In the genomic region with DNA sequence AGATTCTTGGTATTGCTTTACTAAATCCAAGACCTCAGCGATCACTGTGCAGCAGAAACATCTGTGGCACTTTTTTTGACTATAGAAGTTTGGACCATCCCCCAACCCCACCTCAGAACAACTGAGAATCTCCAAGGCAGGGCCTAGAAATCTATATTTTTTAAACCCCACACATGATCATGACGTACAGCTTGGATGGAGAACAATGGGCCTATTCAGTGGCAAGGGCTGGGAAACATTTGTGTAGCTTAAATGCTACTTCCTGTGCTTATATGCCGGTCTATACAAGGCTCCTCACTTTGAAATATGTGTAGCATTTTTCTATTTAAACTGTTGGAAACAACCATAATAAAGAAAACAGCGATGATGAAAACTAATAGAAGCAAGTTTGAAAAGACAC, we compare ENCODE assay signal across 19 cellular contexts. TPM values are rescaled to one million over a fixed set of nuclear protein-coding genes. Genes with fewer than 3 reads are reported as not detected.
DNase-seq lines count a peak whose midpoint lies in the region; TF ChIP-seq lines count a peak whose summit lies in the region.
"Had no signal": no experiment of that assay in that cellular context is flagged by ENCODE, and none has a peak within 500 bp of the region (broad histone marks: within the 10 kb centered on the region; RNA-seq: fewer than 3 reads in every experiment).

No MANE protein-coding gene starts in this region.

- H3K79me2 ChIP-seq in OCI-LY7 (ENCODE audit: insufficient read depth, low read depth, low read length) (no peaks in the 10 kb centered on the region), smooth muscle cell (ENCODE audit: low read depth) (no peaks in the 10 kb centered on the region)

- H3K4me3 ChIP-seq in A673 (ENCODE audit: low read depth, low read length, poor library complexity, severe bottlenecking): no peak overlapping the region
- no peak overlapping the region for H3K4me3 ChIP-seq in OCI-LY7 (ENCODE audit: low read depth, low read length, poor library complexity, severe bottlenecking)
- H3K4me3 ChIP-seq in smooth muscle cell: no peak overlapping the region

- H3K36me3 ChIP-seq in A673 (ENCODE audit: insufficient read depth, low read length, poor library complexity, severe bottlenecking): no peaks in the 10 kb centered on the region
- H3K36me3 ChIP-seq in OCI-LY7 (ENCODE audit: insufficient read depth, low read length): no peaks in the 10 kb centered on the region; the same call in 1 of the 2 replicates
- H3K36me3 ChIP-seq in smooth muscle cell (ENCODE audit: low read depth): no peaks in the 10 kb centered on the region

- peak overlapping the region; percentile 57 for H3K4me3 Mint-ChIP-seq in neural crest cell
- H3K4me3 Mint-ChIP-seq in CD14-positive monocyte: no peak overlapping the region
- H3K4me3 Mint-ChIP-seq: B cell; CD4-positive, alpha-beta memory T cell; H9 had no signal

- H3K27me3 Mint-ChIP-seq in neural crest cell (ENCODE audit: low read depth) (no peaks in the 10 kb centered on the region), CD14-positive monocyte (ENCODE audit: low read depth in 3 of 3) (no peaks in the 10 kb centered on the region)

- DNase-seq in A673 (ENCODE audit: low spot score) (peak; percentile 30), OCI-LY7 (ENCODE audit: low spot score) (no peak), epidermal melanocyte (ENCODE audit: insufficient read length, low spot score) (peak; percentile 58), neural crest cell (ENCODE audit: low read depth, low spot score) (no peak), CD14-positive monocyte (ENCODE audit: low spot score) (no peak), NCI-H1092 (lab: John Stamatoyannopoulos, UW) (no peak), smooth muscle cell (lab: John Stamatoyannopoulos, UW; ENCODE audit: unreplicated experiment) (no peak), cerebellum (ENCODE audit: low spot score) (no peak)
- DNase-seq: 8988T; ACHN; C1 segment of cervical spinal cord; CD4-positive, alpha-beta memory T cell; COR-L47; DMS153; DMS79 treated with DMSO at 0.1 percent for 48 hours; EL; GOT3; H9 had no signal

- H3F3A ChIP-seq in smooth muscle cell (ENCODE audit: low read depth): no peaks in the 10 kb centered on the region

- peak overlapping the region; percentile 82 for H3K27ac Mint-ChIP-seq in neural crest cell (ENCODE audit: unreplicated experiment)
- H3K27ac Mint-ChIP-seq in CD14-positive monocyte: no peak overlapping the region
- H3K27ac Mint-ChIP-seq: B cell; CD4-positive, alpha-beta memory T cell; H9 had no signal

- H2AFZ ChIP-seq in OCI-LY7 (ENCODE audit: low read length) (peak overlapping the region; percentile 17; the same call in 1 of the 2 replicates), smooth muscle cell (ENCODE audit: low read depth) (no peak overlapping the region)

- POLR2A ChIA-PET in A673 (lab: Charles Lee; ENCODE audit: low non-redundant PET): no interaction called here
- POLR2A ChIA-PET in OCI-LY7 (lab: Charles Lee): interaction anchor here (0.6 to 1.4 kb wide), 6 partner anchors 9 to 150 kb away, joined by 3 to 5 read pairs (median 4); no protein-coding TSS in a partner anchor

- H4K20me1 ChIP-seq in OCI-LY7 (ENCODE audit: insufficient read depth, low read length): no peaks in the 10 kb centered on the region
- H4K20me1 ChIP-seq in smooth muscle cell (ENCODE audit: low read depth): no peaks in the 10 kb centered on the region

- H3K9me3 ChIP-seq in A673 (ENCODE audit: low read depth, low read length, poor library complexity, severe bottlenecking) (no peaks in the 10 kb centered on the region), OCI-LY7 (ENCODE audit: low read length) (peaks cover 4% of the 10 kb centered on the region; the same call in 1 of the 2 replicates), smooth muscle cell (replicated peaks; ENCODE audit: low read depth) (no peaks in the 10 kb centered on the region)

- no TSS peak for BruUV-seq in A673 (replicated peaks; lab: Mats Ljungman, UMichigan)
- BruUV-seq in OCI-LY7 (replicated peaks; lab: Mats Ljungman, UMichigan): no TSS peak

- no peak overlapping the region for H3K27ac ChIP-seq in A673 (ENCODE audit: low read depth, low read length, poor library complexity, severe bottlenecking)
- H3K27ac ChIP-seq in OCI-LY7 (ENCODE audit: low read depth, low read length, poor library complexity, severe bottlenecking): no peak overlapping the region
- no peak overlapping the region for H3K27ac ChIP-seq in smooth muscle cell (ENCODE audit: low read depth)

- CTCF ChIA-PET in A673 (lab: Charles Lee): no interaction called here
- CTCF ChIA-PET in OCI-LY7 (lab: Charles Lee; ENCODE audit: unreplicated experiment): no interaction called here

- H3K9me2 ChIP-seq in OCI-LY7 (ENCODE audit: insufficient read depth, low read length): no peaks in the 10 kb centered on the region

- intact Hi-C loops in A673 (cut with micrococcal nuclease; ENCODE audit: unreplicated experiment): no loop called here
- intact Hi-C loops in OCI-LY7 (cut with micrococcal nuclease; ENCODE audit: unreplicated experiment): loop anchor here (10.0 kb wide), 1 partner anchor 193 kb away; no protein-coding TSS in a partner anchor
- intact Hi-C loops in CD14-positive monocyte (cut with micrococcal nuclease): no loop called here

- H3K4me2 ChIP-seq in OCI-LY7 (ENCODE audit: low read length) (no peak overlapping the region), smooth muscle cell (no peak overlapping the region)

- no peaks in the 10 kb centered on the region for H3K27me3 ChIP-seq in A673 (replicated peaks; ENCODE audit: insufficient read depth, low read depth, low read length, poor library complexity)
- no peaks in the 10 kb centered on the region for H3K27me3 ChIP-seq in smooth muscle cell (ENCODE audit: low read depth)

- no peaks in the 10 kb centered on the region for H3K36me3 Mint-ChIP-seq in neural crest cell (ENCODE audit: low read depth)
- H3K36me3 Mint-ChIP-seq in CD14-positive monocyte: no peaks in the 10 kb centered on the region
- H3K36me3 Mint-ChIP-seq: CD4-positive, alpha-beta memory T cell had no signal

- H3K4me1 ChIP-seq in A673 (ENCODE audit: insufficient read depth, low read length, poor library complexity, severe bottlenecking): no peaks in the 10 kb centered on the region
- peaks cover 21% of the 10 kb centered on the region for H3K4me1 ChIP-seq in OCI-LY7 (ENCODE audit: insufficient read depth, low read length, poor library complexity, severe bottlenecking)
- no peaks in the 10 kb centered on the region for H3K4me1 ChIP-seq in smooth muscle cell (ENCODE audit: low read depth)

- H3K9me3 Mint-ChIP-seq in neural crest cell (peaks cover 9% of the 10 kb centered on the region), CD14-positive monocyte (peaks cover 0 to 3% (median 0%) of the 10 kb centered on the region in 7 donors)
- H3K9me3 Mint-ChIP-seq: H9 had no signal

- H3K9ac ChIP-seq in smooth muscle cell (ENCODE audit: low read depth): no peak overlapping the region

- TF ChIP-seq CTCF in A673 (conservative IDR thresholded peaks at IDR 0.05; ENCODE audit: low read depth, low read length) (no peak), OCI-LY7 (conservative IDR thresholded peaks at IDR 0.05; ENCODE audit: low read length) (no peak), neural crest cell (conservative IDR thresholded peaks at IDR 0.05) (no peak), CD14-positive monocyte (IDR thresholded peaks at IDR 0.05) (no peak), smooth muscle cell (IDR thresholded peaks at IDR 0.05; ENCODE audit: borderline replicate concordance, insufficient read depth, poor library complexity, severe bottlenecking) (no peak)

- WGBS in smooth muscle cell (ENCODE audit: low lambda C conversion rate): 63% methylated on average over 4 of the region's 4 CpGs

- H3K4me1 Mint-ChIP-seq in neural crest cell (peaks cover 51% of the 10 kb centered on the region), CD14-positive monocyte (no peaks in the 10 kb centered on the region)
- H3K4me1 Mint-ChIP-seq: B cell; CD4-positive, alpha-beta memory T cell had no signal

RNA-seq across cellular contexts. Expression of gene SPRED1, which starts 55.1 kb away (rescaled TPM):
- total RNA-seq in A673 (2021) (14.2 and 17.3 TPM in 2 replicates), OCI-LY7 (2022) (19.9 and 21.1 TPM in 2 replicates), neural crest cell (40.0 and 44.2 TPM in 2 replicates), smooth muscle cell (53.0 and 56.5 TPM in 2 replicates), cerebellum (55.0 TPM)
- total RNA-seq in OCI-LY7 (2014; rRNA removed; shearing (Covaris generic)): 7.5 and 9.6 TPM in 2 replicates
- polyA plus RNA-seq in CD14-positive monocyte (1 to 10 TPM; 2.5 to 3.3 TPM), smooth muscle cell (15.6 and 22.2 TPM in 2 replicates)
- polyA plus RNA-seq: CD4-positive, alpha-beta memory T cell had no signal

Comparison
In these comparisons a context has a peak if more than half of its experiments do, and no peak if none do; other contexts are left out.
1. DNase-seq: peak in A673 (single experiment) and epidermal melanocyte (single experiment); none in OCI-LY7 (single experiment), neural crest cell (single experiment), CD14-positive monocyte (single experiment), NCI-H1092 (single experiment), smooth muscle cell (single experiment) and cerebellum (single experiment).